Comparison of ENCODE assay signal across 9 cellular contexts in the genomic region with DNA sequence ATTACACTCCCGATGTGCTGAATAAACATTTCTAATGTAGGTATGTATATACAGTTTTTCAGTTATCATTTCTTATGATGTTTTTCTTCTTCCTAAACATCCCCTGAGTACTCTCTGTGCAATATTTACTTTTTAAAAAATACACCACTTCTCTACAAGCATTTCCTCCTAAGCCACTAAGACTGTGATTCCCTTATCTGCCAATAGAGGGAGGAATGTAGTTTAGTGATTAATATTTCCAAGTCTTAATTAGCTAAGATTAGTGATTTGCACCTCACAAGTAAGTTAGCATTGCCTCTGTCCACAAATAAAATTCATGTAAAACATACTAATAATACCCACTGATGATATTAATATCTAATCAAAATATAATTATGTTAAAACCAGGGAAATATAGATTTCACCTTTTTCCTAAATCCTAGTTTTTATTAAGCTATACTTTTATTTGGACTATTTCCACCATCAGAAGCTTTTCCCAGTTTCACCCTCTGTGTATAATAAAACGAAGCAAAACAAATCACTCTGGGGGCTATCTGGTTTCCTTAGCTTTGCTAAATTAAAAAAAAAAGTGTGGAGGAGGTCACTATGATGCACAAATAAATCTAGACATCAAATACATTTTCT.
DNase-seq lines count a peak whose midpoint lies in the region; FAIRE-seq and TF ChIP-seq lines count a peak whose summit lies in the region.
"Had no signal": no experiment of that assay in that cellular context is flagged by ENCODE, and none has a peak within 500 bp of the region (broad histone marks: within the 10 kb centered on the region; RNA-seq: fewer than 3 reads in every experiment).

No MANE protein-coding gene starts in this region.

- TF ChIP-seq CTCF in GM12873 (IDR thresholded peaks at IDR 0.05; ENCODE audit: insufficient read depth, low read depth, low read length, missing control alignments) = peak; percentile 44
- TF ChIP-seq CTCF in neural progenitor cell (IDR thresholded peaks at IDR 0.05) = peak; percentile 76

- no peak overlapping the region for H3K4me3 Mint-ChIP-seq in neural progenitor cell
- H3K4me3 Mint-ChIP-seq in activated naive CD4-positive, alpha-beta T cell treated with anti-CD3 and anti-CD28 coated beads, Interleukin-2, amount 10 ng/mL, durations not matched to agents 7 days and 5 days = no peak overlapping the region
- H3K4me3 Mint-ChIP-seq: T-helper 17 cell had no signal

- TF ChIP-seq POLR2A in GM12891 (IDR thresholded peaks at IDR 0.05; ENCODE audit: low read depth, low read length) = no peak

- no peaks in the 10 kb centered on the region for H4K20me1 ChIP-seq in neural progenitor cell (ENCODE audit: low read depth)

- H3K4me1 Mint-ChIP-seq in neural progenitor cell = no peaks in the 10 kb centered on the region
- H3K4me1 Mint-ChIP-seq in activated naive CD4-positive, alpha-beta T cell treated with anti-CD3 and anti-CD28 coated beads, Interleukin-2, amount 10 ng/mL, durations not matched to agents 7 days and 5 days = no peaks in the 10 kb centered on the region
- H3K4me1 Mint-ChIP-seq: T-helper 17 cell had no signal

- no peak overlapping the region for H3K4me2 ChIP-seq in neural progenitor cell

- no peaks in the 10 kb centered on the region for H3K9me3 ChIP-seq in neural progenitor cell (ENCODE audit: low read depth)

- H3K9ac ChIP-seq in neural progenitor cell = no peak overlapping the region

- no peaks in the 10 kb centered on the region for H3K36me3 Mint-ChIP-seq in neural progenitor cell
- H3K36me3 Mint-ChIP-seq in activated naive CD4-positive, alpha-beta T cell treated with anti-CD3 and anti-CD28 coated beads, Interleukin-2, amount 10 ng/mL, durations not matched to agents 7 days and 5 days = no peaks in the 10 kb centered on the region

- no peaks in the 10 kb centered on the region for H3K36me3 ChIP-seq in neural progenitor cell

- H3K27me3 ChIP-seq in neural progenitor cell = no peaks in the 10 kb centered on the region

- no peak overlapping the region for H3K4me3 ChIP-seq in neural progenitor cell

- no peaks in the 10 kb centered on the region for H3K4me1 ChIP-seq in neural progenitor cell

- CTCF ChIA-PET in activated naive CD4-positive, alpha-beta T cell treated with anti-CD3 and anti-CD28 coated beads, Interleukin-2, amount 10 ng/mL, durations not matched to agents 7 days and 5 days (lab: Charles Lee) = no interaction called here

- intact Hi-C loops in posterior cingulate gyrus (cut with DNase I) = loop anchor here (10.0 kb wide), 1 partner anchor 381 kb away; no protein-coding TSS in a partner anchor

- DNase-seq in LHCN-M2 (ENCODE audit: low read depth) = peak; percentile 30
- peak; percentile 39 for DNase-seq in dermis blood vessel endothelial cell
- DNase-seq in neural progenitor cell (ENCODE audit: low spot score) = peak; percentile 26
- no peak for DNase-seq in MV-4-11 (lab: John Stamatoyannopoulos, UW)
- no peak for DNase-seq in posterior cingulate gyrus
- no peak for DNase-seq in GM12891 (ENCODE audit: insufficient read length, low spot score)
- no peak for DNase-seq in activated naive CD4-positive, alpha-beta T cell treated with anti-CD3 and anti-CD28 coated beads, Interleukin-2, amount 10 ng/mL, durations not matched to agents 7 days and 5 days
- DNase-seq: T-helper 17 cell had no signal

- H2AFZ ChIP-seq in neural progenitor cell (replicated peaks) = no peak overlapping the region

- H3K27me3 Mint-ChIP-seq in neural progenitor cell (ENCODE audit: insufficient read depth, low read depth) = no peaks in the 10 kb centered on the region
- H3K27me3 Mint-ChIP-seq in activated naive CD4-positive, alpha-beta T cell treated with anti-CD3 and anti-CD28 coated beads, Interleukin-2, amount 10 ng/mL, durations not matched to agents 7 days and 5 days = no peaks in the 10 kb centered on the region
- H3K27me3 Mint-ChIP-seq: T-helper 17 cell had no signal

- H3K27ac ChIP-seq in neural progenitor cell = no peak overlapping the region

- H3K79me2 ChIP-seq in neural progenitor cell (ENCODE audit: low read depth) = no peaks in the 10 kb centered on the region

- FAIRE-seq in GM12891 (lab: Jason Lieb, UNC) = no peak

- no peaks in the 10 kb centered on the region for H3F3A ChIP-seq in neural progenitor cell (ENCODE audit: low read depth)

- no peak overlapping the region for H3K27ac Mint-ChIP-seq in neural progenitor cell
- H3K27ac Mint-ChIP-seq in activated naive CD4-positive, alpha-beta T cell treated with anti-CD3 and anti-CD28 coated beads, Interleukin-2, amount 10 ng/mL, durations not matched to agents 7 days and 5 days = no peak overlapping the region
- H3K27ac Mint-ChIP-seq: T-helper 17 cell had no signal

- H3K9me3 Mint-ChIP-seq in neural progenitor cell = no peaks in the 10 kb centered on the region
- no peaks in the 10 kb centered on the region for H3K9me3 Mint-ChIP-seq in activated naive CD4-positive, alpha-beta T cell treated with anti-CD3 and anti-CD28 coated beads, Interleukin-2, amount 10 ng/mL, durations not matched to agents 7 days and 5 days

TF ChIP-seq in GM12891, 5 proteins besides CTCF, POLR2A, EP300 and RAD21:
- TF ChIP-seq TAF1 (IDR thresholded peaks at IDR 0.05; ENCODE audit: low read depth, low read length) = no peak
- no peak for TF ChIP-seq SPI1 (IDR thresholded peaks at IDR 0.05; ENCODE audit: low read depth, low read length)
- TF ChIP-seq PAX5 (IDR thresholded peaks at IDR 0.05; ENCODE audit: insufficient read depth, low read length, severe bottlenecking) = no peak
- TF ChIP-seq POU2F2 (IDR thresholded peaks at IDR 0.05; ENCODE audit: low read depth, low read length) = no peak
- no peak for TF ChIP-seq POLR2AphosphoS5 (IDR thresholded peaks at IDR 0.05; ENCODE audit: low read depth, low read length)

Comparison
In these comparisons a context has a peak if more than half of its experiments do, and no peak if none do; other contexts are left out.
1. DNase-seq: peak in LHCN-M2 (single experiment), dermis blood vessel endothelial cell (single experiment) and neural progenitor cell (single experiment); none in MV-4-11 (single experiment), posterior cingulate gyrus (0 of 10), GM12891 (single experiment) and activated naive CD4-positive, alpha-beta T cell treated with anti-CD3 and anti-CD28 coated beads, Interleukin-2, amount 10 ng/mL, durations not matched to agents 7 days and 5 days (single experiment).